ENCODE assay signal across 8 cellular contexts in genomic region chr16:721765-722481, GRCh38. TPM values are rescaled to one million over a fixed set of nuclear protein-coding genes. Genes with fewer than 3 reads are reported as not detected.
DNase-seq lines count a peak whose midpoint lies in the region; ATAC-seq and TF ChIP-seq lines count a peak whose summit lies in the region.

No MANE protein-coding gene starts in this region.

- peak overlapping the region; percentile 70 for H3K4me3 Mint-ChIP-seq in activated naive CD4-positive, alpha-beta T cell treated with anti-CD3 and anti-CD28 coated beads, Interleukin-2, amount 50 U/mL, for 24 hours
- H3K4me3 Mint-ChIP-seq in activated naive CD4-positive, alpha-beta T cell treated with anti-CD3 and anti-CD28 coated beads, Interleukin-2, amount 10 ng/mL, durations not matched to agents 7 days and 5 days = no peak overlapping the region
- peak overlapping the region; percentile 82 for H3K4me3 Mint-ChIP-seq in memory B cell

- H3K27ac ChIP-seq in ascending aorta = peak overlapping the region in 1 of 2 donors; percentile 80
- H3K27ac ChIP-seq in urinary bladder (ENCODE audit: low read depth) = no peak overlapping the region

- CTCF ChIA-PET in activated naive CD4-positive, alpha-beta T cell treated with anti-CD3 and anti-CD28 coated beads, Interleukin-2, amount 10 ng/mL, durations not matched to agents 7 days and 5 days (lab: Charles Lee) = interaction anchor here (1.1 to 1.6 kb wide), 2 partner anchors 9 to 12 kb away, joined by 3 to 7 read pairs; no protein-coding TSS in a partner anchor

- H3K4me1 ChIP-seq in ascending aorta (peaks cover 10 to 14% of the 10 kb centered on the region in 2 donors), urinary bladder (ENCODE audit: insufficient read depth) (no peaks in the 10 kb centered on the region)

- H3K36me3 Mint-ChIP-seq in activated naive CD4-positive, alpha-beta T cell treated with anti-CD3 and anti-CD28 coated beads, Interleukin-2, amount 50 U/mL, for 24 hours = no peaks in the 10 kb centered on the region
- no peaks in the 10 kb centered on the region for H3K36me3 Mint-ChIP-seq in activated naive CD4-positive, alpha-beta T cell treated with anti-CD3 and anti-CD28 coated beads, Interleukin-2, amount 10 ng/mL, durations not matched to agents 7 days and 5 days
- H3K36me3 Mint-ChIP-seq in memory B cell = no peaks in the 10 kb centered on the region

- TF ChIP-seq CTCF in ascending aorta (IDR thresholded peaks at IDR 0.05) = no peak

- intact Hi-C loops in ascending aorta (cut with DNase I) = no loop called here

- H3K27ac Mint-ChIP-seq in activated naive CD4-positive, alpha-beta T cell treated with anti-CD3 and anti-CD28 coated beads, Interleukin-2, amount 50 U/mL, for 24 hours = no peak overlapping the region
- no peak overlapping the region for H3K27ac Mint-ChIP-seq in activated naive CD4-positive, alpha-beta T cell treated with anti-CD3 and anti-CD28 coated beads, Interleukin-2, amount 10 ng/mL, durations not matched to agents 7 days and 5 days
- peak overlapping the region; percentile 81 for H3K27ac Mint-ChIP-seq in memory B cell

- 85% methylated on average over 47 of the region's 47 CpGs for WGBS in urinary bladder

- H3K27me3 ChIP-seq in ascending aorta = no peaks in the 10 kb centered on the region

- DNase-seq in activated naive CD4-positive, alpha-beta T cell treated with anti-CD3 and anti-CD28 coated beads, Interleukin-2, amount 10 ng/mL, durations not matched to agents 7 days and 5 days = no peak
- DNase-seq in ascending aorta (ENCODE audit: low spot score in 2 of 2) = no peak
- DNase-seq in memory B cell (ENCODE audit: low spot score in 2 of 2) = no peak
- DNase-seq in effector CD4-positive, alpha-beta T cell = no peak

- H3K4me1 Mint-ChIP-seq in activated naive CD4-positive, alpha-beta T cell treated with anti-CD3 and anti-CD28 coated beads, Interleukin-2, amount 50 U/mL, for 24 hours = peaks cover 11% of the 10 kb centered on the region
- peaks cover 22% of the 10 kb centered on the region for H3K4me1 Mint-ChIP-seq in activated naive CD4-positive, alpha-beta T cell treated with anti-CD3 and anti-CD28 coated beads, Interleukin-2, amount 10 ng/mL, durations not matched to agents 7 days and 5 days
- peaks cover 13% of the 10 kb centered on the region for H3K4me1 Mint-ChIP-seq in memory B cell

- no peaks in the 10 kb centered on the region for H3K9me3 ChIP-seq in ascending aorta

- H3K27me3 Mint-ChIP-seq in activated naive CD4-positive, alpha-beta T cell treated with anti-CD3 and anti-CD28 coated beads, Interleukin-2, amount 50 U/mL, for 24 hours = no peaks in the 10 kb centered on the region
- peaks cover 82% of the 10 kb centered on the region for H3K27me3 Mint-ChIP-seq in activated naive CD4-positive, alpha-beta T cell treated with anti-CD3 and anti-CD28 coated beads, Interleukin-2, amount 10 ng/mL, durations not matched to agents 7 days and 5 days
- no peaks in the 10 kb centered on the region for H3K27me3 Mint-ChIP-seq in memory B cell

- ATAC-seq in memory B cell (ENCODE audit: low read depth) (no peak), GM18873 (IDR thresholded peaks at IDR 0.05; ENCODE audit: low FRiP score, unreplicated experiment) (no peak), HG03520 (IDR thresholded peaks at IDR 0.05; ENCODE audit: unreplicated experiment) (no peak)

- H3K36me3 ChIP-seq in ascending aorta = no peaks in the 10 kb centered on the region
- H3K36me3 ChIP-seq in urinary bladder (ENCODE audit: insufficient read depth) = no peaks in the 10 kb centered on the region

- H3K4me3 ChIP-seq in ascending aorta (peak overlapping the region; percentile 74 to 96), urinary bladder (ENCODE audit: low read depth, low read length) (peak overlapping the region; percentile 72)

- H3K9me3 Mint-ChIP-seq in activated naive CD4-positive, alpha-beta T cell treated with anti-CD3 and anti-CD28 coated beads, Interleukin-2, amount 50 U/mL, for 24 hours = no peaks in the 10 kb centered on the region
- no peaks in the 10 kb centered on the region for H3K9me3 Mint-ChIP-seq in activated naive CD4-positive, alpha-beta T cell treated with anti-CD3 and anti-CD28 coated beads, Interleukin-2, amount 10 ng/mL, durations not matched to agents 7 days and 5 days
- no peaks in the 10 kb centered on the region for H3K9me3 Mint-ChIP-seq in memory B cell

RNA-seq across cellular contexts. Expression of gene ANTKMT, which starts 1.0 kb away (rescaled TPM):
- 105 TPM for total RNA-seq in ascending aorta
- total RNA-seq in urinary bladder = 7.9 TPM
- 29.3 TPM for polyA plus RNA-seq in urinary bladder

RNA-seq across cellular contexts. Expression of gene CCDC78, which starts 4.3 kb away (rescaled TPM):
- total RNA-seq in ascending aorta (8.2 TPM), urinary bladder (0.74 TPM)
- 0.49 TPM for polyA plus RNA-seq in urinary bladder

RNA-seq across cellular contexts. Expression of gene HAGHL, which starts 5.0 kb away (rescaled TPM):
- 9.7 TPM for total RNA-seq in ascending aorta
- 1.1 TPM for total RNA-seq in urinary bladder
- polyA plus RNA-seq in urinary bladder = 3.5 TPM

RNA-seq across cellular contexts. Expression of gene METRN, which starts 7.0 kb away (rescaled TPM):
- total RNA-seq in ascending aorta (118 TPM), urinary bladder (14.5 TPM)
- polyA plus RNA-seq in urinary bladder = 42.9 TPM

RNA-seq across cellular contexts. Expression of gene FBXL16, which starts 16.3 kb away (rescaled TPM):
- total RNA-seq in ascending aorta (not detected), urinary bladder (0.26 TPM)
- 0.68 TPM for polyA plus RNA-seq in urinary bladder

Comparison
In these comparisons a context has a peak if more than half of its experiments do, and no peak if none do; other contexts are left out.
1. RNA of gene ANTKMT, which starts 1.0 kb away (total RNA-seq): 105 TPM in ascending aorta (single experiment); 7.9 TPM in urinary bladder (single experiment); every median in the first group is over 10 times any median in the second.